In the genomic region with DNA sequence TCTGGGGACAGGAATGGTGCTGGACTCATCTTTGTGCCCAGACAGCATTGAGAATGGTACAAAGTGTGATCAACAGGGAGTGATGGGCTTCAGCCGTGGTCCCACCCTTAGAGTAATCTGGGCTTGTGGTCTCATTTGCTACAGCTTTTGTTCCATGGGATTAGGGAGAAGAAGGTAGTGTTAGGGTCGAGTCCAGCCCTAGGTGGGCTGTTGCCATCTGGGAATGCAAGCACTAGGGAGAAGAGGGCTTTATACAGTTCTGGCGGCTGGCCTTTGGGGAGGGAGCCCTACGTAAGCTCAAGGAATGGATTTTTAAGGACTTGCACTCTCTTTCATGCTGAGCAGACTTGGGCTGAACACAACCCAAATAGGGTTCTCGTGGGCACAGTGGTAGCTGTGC, we compare ENCODE assay signal across 11 cellular contexts. TPM values are rescaled to one million over a fixed set of nuclear protein-coding genes. Genes with fewer than 3 reads are reported as not detected.
DNase-seq lines count a peak whose midpoint lies in the region; ATAC-seq and TF ChIP-seq lines count a peak whose summit lies in the region.
"Had no signal": no experiment of that assay in that cellular context is flagged by ENCODE, and none has a peak within 500 bp of the region (broad histone marks: within the 10 kb centered on the region; RNA-seq: fewer than 3 reads in every experiment).

No MANE protein-coding gene starts in this region.

- CTCF ChIA-PET in activated CD8-positive, alpha-beta T cell treated with anti-CD3 and anti-CD28 coated beads, Interleukin-2, amount 10 ng/mL, durations not matched to agents 7 days and 5 days (lab: Charles Lee): interaction anchor here (1.1 to 1.9 kb wide), 4 partner anchors 9 to 56 kb away, joined by 3 to 8 read pairs (median 4); no protein-coding TSS in a partner anchor
- CTCF ChIA-PET in activated CD8-positive, alpha-beta T cell treated with anti-CD3 and anti-CD28 coated beads for 36 hours (lab: Charles Lee): interaction anchor here (0.7 to 1.4 kb wide), 3 partner anchors 37 to 445 kb away, joined by 3 to 5 read pairs (median 3); no protein-coding TSS in a partner anchor
- CTCF ChIA-PET in mammary epithelial cell (lab: Charles Lee; ENCODE audit: low non-redundant PET): no interaction called here

- H3K27ac ChIP-seq in mammary epithelial cell (ENCODE audit: insufficient read depth, low read depth, low read length) (peak overlapping the region; percentile 86), thoracic aorta (peak overlapping the region; percentile 90 to 91)

- peak overlapping the region; percentile 70 for H3K4me3 Mint-ChIP-seq in activated CD8-positive, alpha-beta T cell treated with anti-CD3 and anti-CD28 coated beads, Interleukin-2, amount 10 ng/mL, durations not matched to agents 7 days and 5 days
- H3K4me3 Mint-ChIP-seq in activated CD8-positive, alpha-beta T cell treated with anti-CD3 and anti-CD28 coated beads for 36 hours: no peak overlapping the region
- peak overlapping the region; percentile 39 for H3K4me3 Mint-ChIP-seq in mesothelial cell of epicardium

- H3K9me3 Mint-ChIP-seq in activated CD8-positive, alpha-beta T cell treated with anti-CD3 and anti-CD28 coated beads, Interleukin-2, amount 10 ng/mL, durations not matched to agents 7 days and 5 days (ENCODE audit: insufficient read depth): peaks cover 17% of the 10 kb centered on the region
- H3K9me3 Mint-ChIP-seq in activated CD8-positive, alpha-beta T cell treated with anti-CD3 and anti-CD28 coated beads for 36 hours: peaks cover 14% of the 10 kb centered on the region
- H3K9me3 Mint-ChIP-seq in mesothelial cell of epicardium: peaks cover 25% of the 10 kb centered on the region

- H3K27me3 Mint-ChIP-seq in activated CD8-positive, alpha-beta T cell treated with anti-CD3 and anti-CD28 coated beads, Interleukin-2, amount 10 ng/mL, durations not matched to agents 7 days and 5 days (ENCODE audit: low read depth): peaks cover 61% of the 10 kb centered on the region
- H3K27me3 Mint-ChIP-seq in activated CD8-positive, alpha-beta T cell treated with anti-CD3 and anti-CD28 coated beads for 36 hours: peaks cover 35% of the 10 kb centered on the region
- no peaks in the 10 kb centered on the region for H3K27me3 Mint-ChIP-seq in mesothelial cell of epicardium (ENCODE audit: low read depth)

- no peaks in the 10 kb centered on the region for H3K9me3 ChIP-seq in mammary epithelial cell (replicated peaks; ENCODE audit: insufficient read depth, low read length)
- H3K9me3 ChIP-seq in thoracic aorta: no peaks in the 10 kb centered on the region

- peaks cover 18% of the 10 kb centered on the region for H3K36me3 Mint-ChIP-seq in activated CD8-positive, alpha-beta T cell treated with anti-CD3 and anti-CD28 coated beads, Interleukin-2, amount 10 ng/mL, durations not matched to agents 7 days and 5 days (ENCODE audit: low read depth)
- no peaks in the 10 kb centered on the region for H3K36me3 Mint-ChIP-seq in activated CD8-positive, alpha-beta T cell treated with anti-CD3 and anti-CD28 coated beads for 36 hours (ENCODE audit: low read depth)
- peaks cover 23% of the 10 kb centered on the region for H3K36me3 Mint-ChIP-seq in mesothelial cell of epicardium

- H3K36me3 ChIP-seq in mammary epithelial cell (ENCODE audit: insufficient read depth, low read length): peaks cover 3% of the 10 kb centered on the region
- no peaks in the 10 kb centered on the region for H3K36me3 ChIP-seq in thoracic aorta

- in situ Hi-C loops in mammary epithelial cell (cut with MboI; ENCODE audit: low sequenced_read_pairs in 2 of 2): no loop called here

- no peak for ATAC-seq in activated CD8-positive, alpha-beta T cell treated with anti-CD3 and anti-CD28 coated beads, Interleukin-2, amount 10 ng/mL, durations not matched to agents 7 days and 5 days
- no peak for ATAC-seq in activated CD8-positive, alpha-beta T cell treated with anti-CD3 and anti-CD28 coated beads for 36 hours
- no peak for ATAC-seq in thoracic aorta (ENCODE audit: insufficient number of reproducible peaks, low FRiP score, low read depth)
- no peak for ATAC-seq in HG03139 (IDR thresholded peaks at IDR 0.05; ENCODE audit: unreplicated experiment)

- peaks cover 98% of the 10 kb centered on the region for H3K79me2 ChIP-seq in mammary epithelial cell (ENCODE audit: insufficient read depth, low read length)

- H3K27ac Mint-ChIP-seq in activated CD8-positive, alpha-beta T cell treated with anti-CD3 and anti-CD28 coated beads, Interleukin-2, amount 10 ng/mL, durations not matched to agents 7 days and 5 days: peak overlapping the region; percentile 86
- H3K27ac Mint-ChIP-seq in activated CD8-positive, alpha-beta T cell treated with anti-CD3 and anti-CD28 coated beads for 36 hours: no peak overlapping the region
- peak overlapping the region; percentile 70 for H3K27ac Mint-ChIP-seq in mesothelial cell of epicardium

- no peak for DNase-seq in activated CD8-positive, alpha-beta T cell treated with anti-CD3 and anti-CD28 coated beads, Interleukin-2, amount 10 ng/mL, durations not matched to agents 7 days and 5 days
- no peak for DNase-seq in activated CD8-positive, alpha-beta T cell treated with anti-CD3 and anti-CD28 coated beads for 36 hours
- no peak for DNase-seq in mammary epithelial cell
- no peak for DNase-seq in mesothelial cell of epicardium (ENCODE audit: low spot score in 2 of 2, unreplicated experiment in 2 of 2)
- DNase-seq in thoracic aorta (ENCODE audit: low spot score): no peak
- no peak for DNase-seq in SHP77 (lab: John Stamatoyannopoulos, UW)
- DNase-seq in HPDE6-E6E7 (ENCODE audit: extremely low spot score): no peak
- DNase-seq: ACHN; NCI-H2171 treated with DMSO at 0.1 percent for 48 hours; stimulated activated CD4-positive, alpha-beta T cell treated with anti-CD3 and anti-CD28 coated beads, Interleukin-2, amount 100 ng/mL, for 24 hours had no signal

- peak overlapping the region; percentile 73 for H3K4me2 ChIP-seq in mammary epithelial cell (ENCODE audit: insufficient read depth, low read depth, low read length)

- H4K20me1 ChIP-seq in mammary epithelial cell (ENCODE audit: insufficient read depth, low read length): no peaks in the 10 kb centered on the region

- dilution Hi-C loops in mammary epithelial cell (cut with HindIII; ENCODE audit: low sequenced_read_pairs): no loop called here

- peaks cover 41% of the 10 kb centered on the region for H3K4me1 ChIP-seq in mammary epithelial cell (ENCODE audit: insufficient read depth, low read length)
- H3K4me1 ChIP-seq in thoracic aorta (ENCODE audit: control insufficient read depth in 1 of 2, low read depth in 2 of 2): peaks cover 57 to 71% of the 10 kb centered on the region in 2 donors

- no peak overlapping the region for H2AFZ ChIP-seq in mammary epithelial cell (ENCODE audit: low read depth, low read length)

- no TSS peak for BruUV-seq in mammary epithelial cell (replicated peaks; lab: Mats Ljungman, UMichigan)

- H3K9ac ChIP-seq in mammary epithelial cell (ENCODE audit: insufficient read depth, low read length): no peak overlapping the region

- H3K27me3 ChIP-seq in mammary epithelial cell (ENCODE audit: insufficient read depth, low read length) (no peaks in the 10 kb centered on the region), thoracic aorta (replicated peaks; ENCODE audit: insufficient read depth) (no peaks in the 10 kb centered on the region)

- H3K4me1 Mint-ChIP-seq in activated CD8-positive, alpha-beta T cell treated with anti-CD3 and anti-CD28 coated beads, Interleukin-2, amount 10 ng/mL, durations not matched to agents 7 days and 5 days (ENCODE audit: low read depth): peaks cover 53% of the 10 kb centered on the region
- H3K4me1 Mint-ChIP-seq in activated CD8-positive, alpha-beta T cell treated with anti-CD3 and anti-CD28 coated beads for 36 hours (ENCODE audit: low read depth): peaks cover 21% of the 10 kb centered on the region
- peaks cover 47% of the 10 kb centered on the region for H3K4me1 Mint-ChIP-seq in mesothelial cell of epicardium

- no peak for TF ChIP-seq CTCF in activated CD8-positive, alpha-beta T cell treated with anti-CD3 and anti-CD28 coated beads for 36 hours (IDR thresholded peaks at IDR 0.05)
- TF ChIP-seq CTCF in mammary epithelial cell (conservative IDR thresholded peaks at IDR 0.05 in 1 of 2, IDR thresholded peaks at IDR 0.05 in 1 of 2; ENCODE audit: extremely low read depth in 1 of 2, insufficient read depth in 1 of 2, low read depth in 1 of 2, low read length in 2 of 2) (no peak), mesothelial cell of epicardium (IDR thresholded peaks at IDR 0.05; ENCODE audit: unreplicated experiment) (no peak), thoracic aorta (IDR thresholded peaks at IDR 0.05) (no peak)

- POLR2A ChIA-PET in activated CD8-positive, alpha-beta T cell treated with anti-CD3 and anti-CD28 coated beads, Interleukin-2, amount 10 ng/mL, durations not matched to agents 7 days and 5 days (lab: Charles Lee): interaction anchor here (0.7 kb wide), 1 partner anchor 14 kb away, joined by 3 read pairs; no protein-coding TSS in a partner anchor
- POLR2A ChIA-PET in activated CD8-positive, alpha-beta T cell treated with anti-CD3 and anti-CD28 coated beads for 36 hours (lab: Charles Lee): interaction anchor here (1.1 kb wide), 1 partner anchor 9 kb away, joined by 3 read pairs; no protein-coding TSS in a partner anchor

- WGBS in mammary epithelial cell (ENCODE audit: low coverage, missing lambda C conversion rate): 83% methylated on average over 5 of the region's 5 CpGs

- peak overlapping the region in 1 of 3 experiments; percentile 39 for H3K4me3 ChIP-seq in mammary epithelial cell (replicated peaks in 1 of 3; ENCODE audit: insufficient read depth in 1 of 3, low read depth in 2 of 3, low read length in 3 of 3)
- H3K4me3 ChIP-seq in thoracic aorta: peak overlapping the region; percentile 87

- intact Hi-C loops in activated CD8-positive, alpha-beta T cell treated with anti-CD3 and anti-CD28 coated beads for 36 hours (cut with micrococcal nuclease): no loop called here
- intact Hi-C loops in mammary epithelial cell (cut with micrococcal nuclease): loop anchor here (5.0 kb wide), 1 partner anchor 37 kb away; no protein-coding TSS in a partner anchor

RNA-seq across cellular contexts. Expression of a gene that starts 4.9 kb away (rescaled TPM):
- 1 to 10 TPM; 7.3 to 7.8 TPM for total RNA-seq in activated CD8-positive, alpha-beta T cell treated with anti-CD3 and anti-CD28 coated beads, Interleukin-2, amount 10 ng/mL, durations not matched to agents 7 days and 5 days
- total RNA-seq in activated CD8-positive, alpha-beta T cell treated with anti-CD3 and anti-CD28 coated beads for 36 hours: 1 to 10 TPM; 2.7 to 2.8 TPM
- 100 to 1,000 TPM in 1 of 2 donors, 10 to 100 TPM in 1; 47.8 to 137 TPM for total RNA-seq in mammary epithelial cell
- polyA plus RNA-seq in mammary epithelial cell: 68.7 TPM
- 80.7 TPM for polyA minus RNA-seq in mammary epithelial cell
- 141 to 142 TPM (median 142 TPM) in 3 replicates for total RNA-seq in mesothelial cell of epicardium
- 10 to 100 TPM; 63.2 to 71.5 TPM for total RNA-seq in thoracic aorta

Comparison
In these comparisons a context has a peak if more than half of its experiments do, and no peak if none do; other contexts are left out.
1. RNA of a gene that starts 4.9 kb away (total RNA-seq): 141 to 142 TPM in mesothelial cell of epicardium, 47.8 to 137 TPM in mammary epithelial cell and 63.2 to 71.5 TPM in thoracic aorta; 7.3 to 7.8 TPM in activated CD8-positive, alpha-beta T cell treated with anti-CD3 and anti-CD28 coated beads, Interleukin-2, amount 10 ng/mL, durations not matched to agents 7 days and 5 days and 2.7 to 2.8 TPM in activated CD8-positive, alpha-beta T cell treated with anti-CD3 and anti-CD28 coated beads for 36 hours; every median in the first group is over 4 times any median in the second.